In the genomic region with DNA sequence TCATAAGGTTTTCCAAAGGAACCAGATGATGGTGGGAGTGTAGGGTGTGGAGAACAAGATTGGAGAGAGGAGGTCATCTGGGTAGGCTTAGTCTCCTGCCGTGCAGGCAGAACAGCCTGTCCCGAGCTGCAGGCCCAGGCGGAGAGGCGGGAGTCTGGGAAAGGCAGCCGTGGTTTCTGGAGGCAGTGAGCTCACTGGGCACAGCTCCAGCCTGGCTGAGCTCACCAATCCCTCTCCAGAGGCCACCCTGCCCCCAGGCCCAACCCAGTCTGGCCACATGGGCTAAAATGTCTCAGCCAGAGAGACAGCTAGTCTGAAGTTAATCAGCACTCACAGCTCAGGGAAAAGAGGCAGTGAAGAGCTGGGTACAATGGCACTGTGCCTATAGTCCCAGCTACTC, we compare ENCODE assay signal across 9 cellular contexts. TPM values are rescaled to one million over a fixed set of nuclear protein-coding genes. Genes with fewer than 3 reads are reported as not detected.
A peak's percentile ranks its signal among the peaks of the same experiment; 100 is the strongest.
DNase-seq lines count a peak whose midpoint lies in the region; ATAC-seq and TF ChIP-seq lines count a peak whose summit lies in the region.
"Had no signal": no experiment of that assay in that cellular context is flagged by ENCODE, and none has a peak within 500 bp of the region (broad histone marks: within the 10 kb centered on the region; RNA-seq: fewer than 3 reads in every experiment).

No MANE protein-coding gene starts in this region.

- CTCF ChIA-PET in CD8-positive, alpha-beta T cell (lab: Charles Lee), result interaction anchor here (0.8 to 1.7 kb wide), 3 partner anchors 10 to 22 kb away, joined by 3 to 9 read pairs (median 3); no protein-coding TSS in a partner anchor

- H3K9me3 ChIP-seq in WERI-Rb-1 (ENCODE audit: severe bottlenecking), result no peaks in the 10 kb centered on the region
- H3K9me3 ChIP-seq in CD8-positive, alpha-beta T cell (ENCODE audit: low read length), result no peaks in the 10 kb centered on the region

- intact Hi-C loops in cardiac septum (cut with DNase I), result loop anchor here (10.0 kb wide), 1 partner anchor 421 kb away; a partner anchor contains a TSS
- intact Hi-C loops in CD14-positive monocyte (cut with micrococcal nuclease), result no loop called here
- intact Hi-C loops in CD8-positive, alpha-beta T cell (cut with DNase I, micrococcal nuclease), result no loop called here

- no peak overlapping the region for H3K4me3 Mint-ChIP-seq in CD14-positive monocyte
- no peak overlapping the region for H3K4me3 Mint-ChIP-seq in CD8-positive, alpha-beta T cell
- H3K4me3 Mint-ChIP-seq: naive thymus-derived CD8-positive, alpha-beta T cell had no signal

- H3K36me3 ChIP-seq in WERI-Rb-1, result peaks cover 80% of the 10 kb centered on the region
- H3K36me3 ChIP-seq in CD8-positive, alpha-beta T cell (ENCODE audit: insufficient read depth, low read length), result no peaks in the 10 kb centered on the region

- TF ChIP-seq CTCF in WERI-Rb-1 (IDR thresholded peaks at IDR 0.05; ENCODE audit: low read depth, low read length) (no peak), CD14-positive monocyte (IDR thresholded peaks at IDR 0.05) (no peak)
- TF ChIP-seq CTCF in CD8-positive, alpha-beta T cell (IDR thresholded peaks at IDR 0.05), result no peak

- H3K27ac ChIP-seq in WERI-Rb-1, result no peak overlapping the region
- H3K27ac ChIP-seq in CD8-positive, alpha-beta T cell (ENCODE audit: low read depth, low read length), result no peak overlapping the region

- H3K36me3 Mint-ChIP-seq in CD14-positive monocyte, result no peaks in the 10 kb centered on the region
- no peaks in the 10 kb centered on the region for H3K36me3 Mint-ChIP-seq in CD8-positive, alpha-beta T cell
- H3K36me3 Mint-ChIP-seq: naive thymus-derived CD8-positive, alpha-beta T cell had no signal

- H3K27me3 ChIP-seq in WERI-Rb-1 (ENCODE audit: insufficient read depth, low read depth, severe bottlenecking), result no peaks in the 10 kb centered on the region
- no peaks in the 10 kb centered on the region for H3K27me3 ChIP-seq in CD8-positive, alpha-beta T cell (ENCODE audit: insufficient read depth, low read length)

- DNase-seq in ELF-1 (ENCODE audit: low read depth, low spot score) (peak; percentile 15), WERI-Rb-1 (peak; percentile 26), cardiac septum (ENCODE audit: low spot score) (peak; percentile 93), putamen (ENCODE audit: low spot score) (peak; percentile 78), SKM-1 treated with dmso at 0.1 percent for 144 hours (lab: John Stamatoyannopoulos, UW; ENCODE audit: unreplicated experiment) (no peak), DMS79 treated with DMSO at 0.1 percent for 48 hours (lab: John Stamatoyannopoulos, UW) (no peak), CD14-positive monocyte (ENCODE audit: low spot score) (no peak)
- no peak for DNase-seq in CD8-positive, alpha-beta T cell

- H3K4me3 ChIP-seq in WERI-Rb-1 (ENCODE audit: low read depth, low read length), result no peak overlapping the region
- H3K4me3 ChIP-seq in CD8-positive, alpha-beta T cell (ENCODE audit: low read depth, low read length), result no peak overlapping the region

- peaks cover 0 to 2% (median 0%) of the 10 kb centered on the region in 7 donors for H3K9me3 Mint-ChIP-seq in CD14-positive monocyte
- H3K9me3 Mint-ChIP-seq in CD8-positive, alpha-beta T cell, result no peaks in the 10 kb centered on the region
- H3K9me3 Mint-ChIP-seq: naive thymus-derived CD8-positive, alpha-beta T cell had no signal

- H3K27ac Mint-ChIP-seq in CD14-positive monocyte, result no peak overlapping the region
- H3K27ac Mint-ChIP-seq in CD8-positive, alpha-beta T cell, result no peak overlapping the region
- H3K27ac Mint-ChIP-seq: naive thymus-derived CD8-positive, alpha-beta T cell had no signal

- H3K4me1 ChIP-seq in CD8-positive, alpha-beta T cell (ENCODE audit: insufficient read depth, low read length), result no peaks in the 10 kb centered on the region

- H3K4me1 Mint-ChIP-seq in CD14-positive monocyte, result no peaks in the 10 kb centered on the region
- H3K4me1 Mint-ChIP-seq in CD8-positive, alpha-beta T cell (ENCODE audit: low read depth), result no peaks in the 10 kb centered on the region
- H3K4me1 Mint-ChIP-seq: naive thymus-derived CD8-positive, alpha-beta T cell had no signal

- POLR2A ChIA-PET in CD8-positive, alpha-beta T cell (lab: Charles Lee), result no interaction called here

- H3K27me3 Mint-ChIP-seq in CD14-positive monocyte (ENCODE audit: low read depth in 3 of 3), result peaks cover 0 to 7% (median 1%) of the 10 kb centered on the region in 3 donors
- no peaks in the 10 kb centered on the region for H3K27me3 Mint-ChIP-seq in CD8-positive, alpha-beta T cell (ENCODE audit: low read depth)

- no peak for ATAC-seq in CD8-positive, alpha-beta T cell
- ATAC-seq: naive thymus-derived CD8-positive, alpha-beta T cell had no signal

RNA-seq across cellular contexts. Expression of a gene that starts 12.3 kb away (rescaled TPM):
- total RNA-seq in cardiac septum, result 50.5 TPM
- polyA plus RNA-seq in CD14-positive monocyte, result under 1 TPM; 0.45 to 0.99 TPM
- not detected for total RNA-seq in CD8-positive, alpha-beta T cell
- total RNA-seq: naive thymus-derived CD8-positive, alpha-beta T cell had no signal

RNA-seq across cellular contexts. Expression of a gene that starts 42.2 kb away (rescaled TPM):
- total RNA-seq in cardiac septum, result 8.8 TPM
- not detected for polyA plus RNA-seq in CD14-positive monocyte
- total RNA-seq in CD8-positive, alpha-beta T cell, result not detected
- total RNA-seq: naive thymus-derived CD8-positive, alpha-beta T cell had no signal
- polyA plus RNA-seq: naive thymus-derived CD8-positive, alpha-beta T cell had no signal

Comparison
In these comparisons a context has a peak if more than half of its experiments do, and no peak if none do; other contexts are left out.
1. DNase-seq: peak in ELF-1 (single experiment), WERI-Rb-1 (single experiment), cardiac septum (single experiment) and putamen (single experiment); none in SKM-1 treated with dmso at 0.1 percent for 144 hours (single experiment), DMS79 treated with DMSO at 0.1 percent for 48 hours (single experiment), CD14-positive monocyte (single experiment) and CD8-positive, alpha-beta T cell (0 of 7).
2. RNA of a gene that starts 12.3 kb away (total RNA-seq): 50.5 TPM in cardiac septum (single experiment); not detected in CD8-positive, alpha-beta T cell; every median in the first group is over 10 times any median in the second.